Comparison of ENCODE assay signal across 1 cellular context in the genomic region with DNA sequence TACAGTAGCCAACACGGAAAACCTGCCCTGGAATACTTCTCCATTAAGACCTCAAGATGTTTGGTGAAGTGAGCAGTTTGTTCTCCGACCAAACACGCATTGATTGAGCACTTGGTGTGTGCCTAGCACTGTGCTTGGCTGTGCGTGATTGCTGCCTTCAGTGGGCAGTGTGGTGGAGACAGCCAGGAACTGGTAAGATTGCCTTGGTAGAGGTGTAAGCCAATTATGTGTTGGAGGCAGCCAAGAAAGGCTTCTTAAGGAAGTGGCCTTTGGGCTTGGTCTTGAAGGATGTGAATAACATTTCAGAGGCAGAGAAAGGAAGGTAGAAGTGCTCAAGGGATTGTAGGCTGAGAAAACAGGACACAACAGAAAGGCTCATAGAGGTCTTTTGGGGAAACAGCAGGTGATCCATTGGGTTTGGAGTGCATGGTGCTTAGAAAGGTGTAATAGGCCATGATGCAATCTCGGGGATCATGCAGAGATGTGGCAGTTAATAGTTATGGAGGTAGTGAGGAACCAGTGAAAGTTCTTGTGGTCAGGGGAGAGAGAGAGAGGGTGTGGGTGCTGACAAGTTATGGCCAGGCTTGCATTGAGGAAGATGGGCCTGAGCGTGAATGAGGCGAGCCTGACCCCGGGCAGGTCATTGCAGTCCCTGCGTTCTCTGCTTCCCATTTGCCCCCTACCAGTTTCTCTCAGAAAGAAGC.
TF ChIP-seq lines count a peak whose summit lies in the region.

No MANE protein-coding gene starts in this region.

TF ChIP-seq in K562, 482 proteins besides CTCF, POLR2A, EP300 and RAD21 (continued from another document):
- TF ChIP-seq DEAF1 (CRISPR knock-in tag; IDR thresholded peaks at IDR 0.05) (no peak), BRF1 (IDR thresholded peaks at IDR 0.05; ENCODE audit: borderline replicate concordance, extremely low read depth, insufficient read length) (no peak), BRD9 (IDR thresholded peaks at IDR 0.05; ENCODE audit: low read depth, partially characterized antibody) (peak; percentile 32), MTA1 (IDR thresholded peaks at IDR 0.05; ENCODE audit: borderline replicate concordance) (peak; percentile 34; the same call in 1 of the 2 replicates), SMARCA5 (IDR thresholded peaks at IDR 0.05) (peak; percentile 31; the same call in 1 of the 2 replicates), DPF2 (IDR thresholded peaks at IDR 0.05) (peak; percentile 34; the same call in 1 of the 2 replicates), NCOR1 (IDR thresholded peaks at IDR 0.05) (no peak), RCOR1 (IDR thresholded peaks at IDR 0.05; ENCODE audit: borderline replicate concordance in 1 of 2, low read depth in 2 of 2, low read length in 2 of 2) (peak in 1 of 2 experiments; percentile 49; a peak in 1 of 4 replicates), MYC (IDR thresholded peaks at IDR 0.05; ENCODE audit: low read depth, low read length) (peak; percentile 57), MYC (CRISPR knock-in tag; IDR thresholded peaks at IDR 0.05; ENCODE audit: borderline replicate concordance, low read depth) (no peak), POLR2G (IDR thresholded peaks at IDR 0.05; ENCODE audit: low read depth, low read length) (no peak), ZNF212 (CRISPR knock-in tag; IDR thresholded peaks at IDR 0.05) (no peak), ADNP (tag; IDR thresholded peaks at IDR 0.05) (no peak), SPI1 (IDR thresholded peaks at IDR 0.05; ENCODE audit: borderline replicate concordance, low read depth, low read length) (no peak), KAT7 (CRISPR knock-in tag; IDR thresholded peaks at IDR 0.05; ENCODE audit: borderline replicate concordance) (no peak), CREM (IDR thresholded peaks at IDR 0.05; ENCODE audit: low read depth) (0 out of 2 replicates have a peak, but pooled peaks have one; percentile 24), PHF21A (IDR thresholded peaks at IDR 0.05; ENCODE audit: borderline replicate concordance, low read depth) (no peak)
